Comparison of ENCODE assay signal across 29 cellular contexts in the genomic region with DNA sequence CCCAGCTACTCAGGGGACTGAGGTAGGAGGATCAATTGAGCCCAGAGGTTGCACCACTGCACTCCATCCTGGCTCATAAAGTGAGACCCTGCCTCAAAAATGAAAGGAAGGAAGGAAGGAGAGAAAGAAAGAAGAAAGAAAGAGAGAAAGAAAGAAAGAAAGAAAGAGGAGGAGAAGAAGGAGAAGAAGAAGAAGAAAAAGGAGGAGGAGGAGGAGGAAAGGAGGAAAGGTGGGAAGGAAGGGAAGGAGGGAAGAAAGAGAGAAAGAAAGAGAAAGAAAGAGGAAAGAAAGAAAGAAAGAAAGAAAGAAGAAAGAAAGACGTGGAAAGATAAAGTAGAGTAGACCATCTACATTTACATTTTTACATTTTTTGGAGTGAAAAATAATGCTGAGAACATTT.
"Had no signal": no experiment of that assay in that cellular context is flagged by ENCODE, and none has a peak within 500 bp of the region (broad histone marks: within the 10 kb centered on the region; RNA-seq: fewer than 3 reads in every experiment).

No MANE protein-coding gene starts in this region.

- H3K27me3 Mint-ChIP-seq: stimulated activated memory B cell treated with anti-CD40 and anti-IgM and Interleukin-4, amounts not matched to agents 10 μg/mL and 1 μg/mL and 100 μg/mL, for 72 hours; stimulated activated naive CD8-positive, alpha-beta T cell treated with anti-CD3 and anti-CD28 coated beads, Interleukin-15, amount 100 ng/mL, for 72 hours; stimulated activated naive CD8-positive, alpha-beta T cell treated with anti-CD3 and anti-CD28 coated beads, Interleukin-15, Interleukin-2, amounts not matched to agents 100 ng/mL and 50 ng/mL, for 24 hours; type B pancreatic cell had no signal

- ATAC-seq: stimulated activated effector memory CD8-positive, alpha-beta T cell treated with anti-CD3 and anti-CD28 coated beads, Interleukin-12 subunit alpha, Interleukin-12 subunit beta, amount 100 ng/mL, for 72 hours; stimulated activated memory B cell treated with anti-CD40 and anti-IgM and Interleukin-4, amounts not matched to agents 10 μg/mL and 1 μg/mL and 100 μg/mL, for 72 hours; stimulated activated naive B cell treated with anti-CD40 and anti-IgM and Interleukin-4, amounts not matched to agents 10 μg/mL and 1 μg/mL and 100 μg/mL, for 72 hours; stimulated activated naive CD8-positive, alpha-beta T cell treated with anti-CD3 and anti-CD28 coated beads, Interleukin-15, amount 100 ng/mL, for 72 hours; stimulated activated naive CD8-positive, alpha-beta T cell treated with anti-CD3 and anti-CD28 coated beads, Interleukin-15, Interleukin-2, amounts not matched to agents 100 U/mL and 50 U/mL, for 24 hours; upper lobe of right lung had no signal

- H3K36me3 ChIP-seq: stomach, suprapubic skin, thoracic aorta, thyroid gland, tibial artery, tibial nerve, transverse colon, upper lobe of left lung, upper lobe of right lung, uterus, vagina had no signal

- H3K36me3 Mint-ChIP-seq: stimulated activated effector memory CD8-positive, alpha-beta T cell treated with anti-CD3 and anti-CD28 coated beads, Interleukin-12 subunit alpha, Interleukin-12 subunit beta, amount 100 ng/mL, for 72 hours; stimulated activated memory B cell treated with anti-CD40 and anti-IgM and Interleukin-4, amounts not matched to agents 10 μg/mL and 1 μg/mL and 100 μg/mL, for 72 hours; stimulated activated naive B cell treated with anti-CD40 and anti-IgM and Interleukin-4, amounts not matched to agents 10 μg/mL and 1 μg/mL and 100 μg/mL, for 72 hours; type B pancreatic cell had no signal

- H3K27ac Mint-ChIP-seq: stimulated activated effector memory CD8-positive, alpha-beta T cell treated with anti-CD3 and anti-CD28 coated beads, Interleukin-12 subunit alpha, Interleukin-12 subunit beta, amount 100 ng/mL, for 72 hours; stimulated activated memory B cell treated with anti-CD40 and anti-IgM and Interleukin-4, amounts not matched to agents 10 μg/mL and 1 μg/mL and 100 μg/mL, for 72 hours; stimulated activated naive B cell treated with anti-CD40 and anti-IgM and Interleukin-4, amounts not matched to agents 10 μg/mL and 1 μg/mL and 100 μg/mL, for 72 hours; stimulated activated naive CD8-positive, alpha-beta T cell treated with anti-CD3 and anti-CD28 coated beads, Interleukin-15, amount 100 ng/mL, for 72 hours; stimulated activated naive CD8-positive, alpha-beta T cell treated with anti-CD3 and anti-CD28 coated beads, Interleukin-15, Interleukin-2, amounts not matched to agents 100 ng/mL and 50 ng/mL, for 24 hours; type B pancreatic cell had no signal

- H3K27ac ChIP-seq: stomach, suprapubic skin, testis, thoracic aorta, thyroid gland, tibial artery, tibial nerve, transverse colon, upper lobe of left lung, upper lobe of right lung, uterus, vagina had no signal

- H3K4me1 ChIP-seq: stomach, testis, thyroid gland, tibial artery, tibial nerve, transverse colon, upper lobe of left lung, upper lobe of right lung, uterus, vagina had no signal

- H3K27me3 ChIP-seq: stomach, suprapubic skin, testis, thyroid gland, tibial artery, tibial nerve, transverse colon, upper lobe of left lung, upper lobe of right lung, uterus, vagina had no signal

- H3K9me3 Mint-ChIP-seq: stimulated activated effector memory CD8-positive, alpha-beta T cell treated with anti-CD3 and anti-CD28 coated beads, Interleukin-12 subunit alpha, Interleukin-12 subunit beta, amount 100 ng/mL, for 72 hours; stimulated activated memory B cell treated with anti-CD40 and anti-IgM and Interleukin-4, amounts not matched to agents 10 μg/mL and 1 μg/mL and 100 μg/mL, for 72 hours; stimulated activated naive B cell treated with anti-CD40 and anti-IgM and Interleukin-4, amounts not matched to agents 10 μg/mL and 1 μg/mL and 100 μg/mL, for 72 hours; stimulated activated naive CD8-positive, alpha-beta T cell treated with anti-CD3 and anti-CD28 coated beads, Interleukin-15, amount 100 ng/mL, for 72 hours; stimulated activated naive CD8-positive, alpha-beta T cell treated with anti-CD3 and anti-CD28 coated beads, Interleukin-15, Interleukin-2, amounts not matched to agents 100 ng/mL and 50 ng/mL, for 24 hours; type B pancreatic cell had no signal

- DNase-seq: stimulated activated CD4-positive, alpha-beta T cell treated with anti-CD3 and anti-CD28 coated beads, Interleukin-2, amount 100 ng/mL, for 48 hours; stimulated activated CD4-positive, alpha-beta T cell treated with anti-CD3 and anti-CD28 coated beads, Interleukin-4, amount 100 ng/mL, for 1 hour; stimulated activated CD4-positive, alpha-beta T cell treated with anti-CD3 and anti-CD28 coated beads, Interleukin-4, amount 100 ng/mL, for 24 hours; stimulated activated CD4-positive, alpha-beta T cell treated with anti-CD3 and anti-CD28 coated beads, Interleukin-4, amount 100 ng/mL, for 4 hours; stimulated activated CD8-positive, alpha-beta memory T cell treated with anti-CD3 and anti-CD28 coated beads, Interleukin-4, amount 100 ng/mL, for 48 hours; stimulated activated naive B cell treated with anti-CD40 and anti-IgM and Interleukin-4, amounts not matched to agents 10 μg/mL and 1 μg/mL and 100 μg/mL, for 72 hours; stimulated activated naive CD4-positive, alpha-beta T cell; stimulated activated naive CD4-positive, alpha-beta T cell treated with Interleukin-2 at 50 U/mL for 16 hours; stimulated activated naive CD8-positive, alpha-beta T cell treated with anti-CD3 and anti-CD28 coated beads, Interleukin-15, amount 100 ng/mL, for 72 hours; stimulated activated naive CD8-positive, alpha-beta T cell treated with anti-CD3 and anti-CD28 coated beads, Interleukin-15, Interleukin-2, amounts not matched to agents 100 U/mL and 50 U/mL, for 24 hours; stomach; substantia nigra; testis; thyroid gland; tibial artery; transverse colon; trophoblast cell; upper lobe of left lung; upper lobe of right lung; uterus had no signal

- H3K9me3 ChIP-seq: stomach, suprapubic skin, testis, thoracic aorta, thyroid gland, tibial artery, tibial nerve, transverse colon, upper lobe of left lung, upper lobe of right lung, uterus, vagina had no signal

- H3K4me3 ChIP-seq: stomach, suprapubic skin, testis, thoracic aorta, thyroid gland, tibial artery, tibial nerve, transverse colon, upper lobe of left lung, upper lobe of right lung, uterus, vagina had no signal

- FAIRE-seq: urothelium cell line had no signal

- H3K4me1 Mint-ChIP-seq: stimulated activated effector memory CD8-positive, alpha-beta T cell treated with anti-CD3 and anti-CD28 coated beads, Interleukin-12 subunit alpha, Interleukin-12 subunit beta, amount 100 ng/mL, for 72 hours; stimulated activated memory B cell treated with anti-CD40 and anti-IgM and Interleukin-4, amounts not matched to agents 10 μg/mL and 1 μg/mL and 100 μg/mL, for 72 hours; stimulated activated naive B cell treated with anti-CD40 and anti-IgM and Interleukin-4, amounts not matched to agents 10 μg/mL and 1 μg/mL and 100 μg/mL, for 72 hours; stimulated activated naive CD8-positive, alpha-beta T cell treated with anti-CD3 and anti-CD28 coated beads, Interleukin-15, amount 100 ng/mL, for 72 hours had no signal

- H3K4me3 Mint-ChIP-seq: stimulated activated effector memory CD8-positive, alpha-beta T cell treated with anti-CD3 and anti-CD28 coated beads, Interleukin-12 subunit alpha, Interleukin-12 subunit beta, amount 100 ng/mL, for 72 hours; stimulated activated memory B cell treated with anti-CD40 and anti-IgM and Interleukin-4, amounts not matched to agents 10 μg/mL and 1 μg/mL and 100 μg/mL, for 72 hours; stimulated activated naive B cell treated with anti-CD40 and anti-IgM and Interleukin-4, amounts not matched to agents 10 μg/mL and 1 μg/mL and 100 μg/mL, for 72 hours; stimulated activated naive CD8-positive, alpha-beta T cell treated with anti-CD3 and anti-CD28 coated beads, Interleukin-15, amount 100 ng/mL, for 72 hours; stimulated activated naive CD8-positive, alpha-beta T cell treated with anti-CD3 and anti-CD28 coated beads, Interleukin-15, Interleukin-2, amounts not matched to agents 100 ng/mL and 50 ng/mL, for 24 hours; type B pancreatic cell had no signal
